In the genomic region with DNA sequence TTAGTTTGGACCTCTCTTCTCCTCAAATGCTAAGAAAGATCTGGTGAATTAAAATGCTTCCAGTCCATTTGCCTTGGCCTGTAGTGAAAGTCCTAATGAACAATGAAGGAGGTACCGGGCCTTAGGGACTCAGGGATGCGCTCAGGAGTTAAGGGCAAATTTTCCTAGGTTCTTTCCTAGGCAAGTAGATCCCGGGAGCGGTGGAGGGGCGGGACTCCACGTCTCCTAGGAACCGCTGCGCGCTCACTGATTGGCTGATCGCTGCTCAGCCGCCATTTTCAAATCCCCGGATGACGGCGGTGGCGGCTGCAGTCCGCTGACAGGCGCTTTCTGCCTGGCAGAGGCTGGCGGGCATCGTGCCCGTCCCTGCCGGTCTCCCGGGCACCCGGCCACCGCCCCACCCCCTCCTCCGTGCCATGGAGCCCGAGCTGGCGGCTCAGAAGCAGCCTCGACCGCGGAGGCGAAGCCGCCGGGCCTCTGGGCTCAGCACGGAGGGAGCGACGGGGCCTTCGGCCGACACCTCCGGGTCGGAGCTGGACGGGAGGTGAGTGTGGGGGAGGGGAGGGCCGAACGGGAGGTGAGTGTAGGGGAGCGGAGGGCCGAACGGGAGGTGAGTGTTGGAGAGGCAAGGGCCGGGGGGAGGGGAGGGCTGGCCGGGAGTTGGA, we compare ENCODE assay signal across 8 cellular contexts. TPM values are rescaled to one million over a fixed set of nuclear protein-coding genes. Genes with fewer than 3 reads are reported as not detected.
A peak's percentile ranks its signal among the peaks of the same experiment; 100 is the strongest.
DNase-seq lines count a peak whose midpoint lies in the region; ATAC-seq and TF ChIP-seq lines count a peak whose summit lies in the region.

A gene with protein sequence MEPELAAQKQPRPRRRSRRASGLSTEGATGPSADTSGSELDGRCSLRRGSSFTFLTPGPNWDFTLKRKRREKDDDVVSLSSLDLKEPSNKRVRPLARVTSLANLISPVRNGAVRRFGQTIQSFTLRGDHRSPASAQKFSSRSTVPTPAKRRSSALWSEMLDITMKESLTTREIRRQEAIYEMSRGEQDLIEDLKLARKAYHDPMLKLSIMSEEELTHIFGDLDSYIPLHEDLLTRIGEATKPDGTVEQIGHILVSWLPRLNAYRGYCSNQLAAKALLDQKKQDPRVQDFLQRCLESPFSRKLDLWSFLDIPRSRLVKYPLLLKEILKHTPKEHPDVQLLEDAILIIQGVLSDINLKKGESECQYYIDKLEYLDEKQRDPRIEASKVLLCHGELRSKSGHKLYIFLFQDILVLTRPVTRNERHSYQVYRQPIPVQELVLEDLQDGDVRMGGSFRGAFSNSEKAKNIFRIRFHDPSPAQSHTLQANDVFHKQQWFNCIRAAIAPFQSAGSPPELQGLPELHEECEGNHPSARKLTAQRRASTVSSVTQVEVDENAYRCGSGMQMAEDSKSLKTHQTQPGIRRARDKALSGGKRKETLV (plus strand): TSS at position 281 of the 665 bp plus-strand sequence. CDS start 136 bp downstream, at position 417.

- peak within 1 kb of the TSS; percentile 67 for H3K4me3 ChIP-seq in AG10803 (ENCODE audit: low read length)
- H3K4me3 ChIP-seq in kidney epithelial cell (ENCODE audit: low read depth, low read length) = peak within 1 kb of the TSS; percentile 80

- TF ChIP-seq CTCF in AG10803 (conservative IDR thresholded peaks at IDR 0.05; ENCODE audit: low read length) (no peak), chondrocyte (IDR thresholded peaks at IDR 0.05) (no peak), kidney epithelial cell (IDR thresholded peaks at IDR 0.05; ENCODE audit: insufficient read depth, low read length, poor library complexity, severe bottlenecking) (no peak)

- H3K36me3 Mint-ChIP-seq in chondrocyte (ENCODE audit: low read depth) = no peaks in the 10 kb centered on the region

- in situ Hi-C loops in GM18951 (cut with MboI; ENCODE audit: low sequenced_read_pairs, unreplicated experiment) = no loop called here

- peak; percentile 56 for TF ChIP-seq POLR2A in GM18951 (IDR thresholded peaks at IDR 0.05; ENCODE audit: extremely low read depth, insufficient read depth, insufficient read length)

- peaks cover 4% of the 10 kb centered on the region for H3K4me1 Mint-ChIP-seq in chondrocyte (ENCODE audit: low read depth)

- H3K27me3 ChIP-seq in kidney epithelial cell (ENCODE audit: control insufficient read depth, insufficient read depth, low read length) = no peaks in the 10 kb centered on the region

- DNase-seq in AG10803 (ENCODE audit: low read depth) (peak; percentile 78), NCI-H345 (lab: John Stamatoyannopoulos, UW) (peak; percentile 83), chondrocyte (ENCODE audit: low spot score) (peak; percentile 94), kidney epithelial cell (ENCODE audit: low read depth) (peak; percentile 50)
- DNase-seq in activated CD4-positive, CD25-positive, alpha-beta regulatory T cell treated with anti-CD3 and anti-CD28 coated beads, Interleukin-2, amount 50 U/mL, for 72 hours = peak; percentile 79
- peak; percentile 44 to 70 for DNase-seq in stimulated activated CD4-positive, alpha-beta T cell treated with anti-CD3 and anti-CD28 coated beads, Interleukin-15, amount 100 ng/mL, for 48 hours (ENCODE audit: low read depth in 2 of 2)

- no peaks in the 10 kb centered on the region for H3K36me3 ChIP-seq in kidney epithelial cell (ENCODE audit: control insufficient read depth, insufficient read depth, low read length)

- peaks cover 12% of the 10 kb centered on the region for H3K27me3 Mint-ChIP-seq in chondrocyte (ENCODE audit: low read depth)

- peak; percentile 95 for ATAC-seq in HG03175 (IDR thresholded peaks at IDR 0.05; ENCODE audit: unreplicated experiment)

- peak within 1 kb of the TSS; percentile 43 for H3K27ac Mint-ChIP-seq in chondrocyte (ENCODE audit: unreplicated experiment)

- peaks cover 3% of the 10 kb centered on the region for H3K9me3 Mint-ChIP-seq in chondrocyte (ENCODE audit: low read depth)

- no peak within 1 kb of the TSS for H3K4me3 Mint-ChIP-seq in chondrocyte (ENCODE audit: unreplicated experiment)

RNA-seq across cellular contexts. Expression of the gene that starts here (rescaled TPM):
- total RNA-seq in chondrocyte (23.2 to 47.5 TPM (median 42.3 TPM) in 3 replicates), kidney epithelial cell (113 and 146 TPM in 2 replicates)

Comparison
In these comparisons a context has a peak if more than half of its experiments do, and no peak if none do; other contexts are left out.
1. Peak in every context shown above with its lines: DNase-seq, ATAC-seq and H3K4me3 ChIP-seq.